ENCODE assay signal across 8 cellular contexts in genomic region chrX:134171661-134172587, GRCh38.
DNase-seq lines count a peak whose midpoint lies in the region; ATAC-seq lines count a peak whose summit lies in the region.

No MANE protein-coding gene starts in this region.

- peak overlapping the region; percentile 75 for H3K4me2 ChIP-seq in skeletal muscle satellite cell (ENCODE audit: low read length)

- peaks cover 21% of the 10 kb centered on the region for H3K4me1 ChIP-seq in iPS-18a (ENCODE audit: control insufficient read depth, low read depth, low read length)
- H3K4me1 ChIP-seq in skeletal muscle satellite cell (ENCODE audit: control insufficient read depth, insufficient read depth, low read length) = no peaks in the 10 kb centered on the region

- peak; percentile 37 for ATAC-seq in GM21390 (IDR thresholded peaks at IDR 0.05; ENCODE audit: unreplicated experiment)

- H3K27me3 ChIP-seq in iPS-18a (ENCODE audit: control insufficient read depth, insufficient read depth, low read length) = no peaks in the 10 kb centered on the region
- H3K27me3 ChIP-seq in skeletal muscle satellite cell (ENCODE audit: control insufficient read depth, insufficient read depth, low read length) = peaks cover 45% of the 10 kb centered on the region

- DNase-seq in Ammon's horn (ENCODE audit: low spot score) (peak; percentile 52), NCI-H510A treated with DMSO at 0.1 percent for 48 hours (lab: John Stamatoyannopoulos, UW) (peak; percentile 30), anterior cingulate cortex (lab: John Stamatoyannopoulos, UW) (peak in 41 of 58 donors; percentile 0 to 43 (median 11)), ureter (ENCODE audit: low spot score) (no peak), HCEC 1CT (no peak)

- no peak overlapping the region for H3K27ac ChIP-seq in iPS-18a (ENCODE audit: low read length)

- H3K9ac ChIP-seq in iPS-18a (ENCODE audit: low read length) = peak overlapping the region; percentile 100
- H3K9ac ChIP-seq in skeletal muscle satellite cell (ENCODE audit: low read depth, low read length) = no peak overlapping the region

- H3K9me3 ChIP-seq in iPS-18a (ENCODE audit: control insufficient read depth, low read depth, low read length) (no peaks in the 10 kb centered on the region), skeletal muscle satellite cell (replicated peaks; ENCODE audit: low read length) (no peaks in the 10 kb centered on the region)

- H3K36me3 ChIP-seq in iPS-18a (ENCODE audit: control insufficient read depth, low read depth, low read length) (peaks cover 22% of the 10 kb centered on the region), skeletal muscle satellite cell (ENCODE audit: insufficient read depth, low read length) (no peaks in the 10 kb centered on the region)

- peak overlapping the region; percentile 98 for H3K4me3 ChIP-seq in iPS-18a (ENCODE audit: low read length)
- H3K4me3 ChIP-seq in skeletal muscle satellite cell (ENCODE audit: low read length) = peak overlapping the region; percentile 67

Comparison
In these comparisons a context has a peak if more than half of its experiments do, and no peak if none do; other contexts are left out.
1. DNase-seq: peak in Ammon's horn (single experiment), NCI-H510A treated with DMSO at 0.1 percent for 48 hours (single experiment) and anterior cingulate cortex (41 of 58); none in ureter (single experiment) and HCEC 1CT (single experiment).